Comparison of ENCODE assay signal across 8 cellular contexts in the genomic region with DNA sequence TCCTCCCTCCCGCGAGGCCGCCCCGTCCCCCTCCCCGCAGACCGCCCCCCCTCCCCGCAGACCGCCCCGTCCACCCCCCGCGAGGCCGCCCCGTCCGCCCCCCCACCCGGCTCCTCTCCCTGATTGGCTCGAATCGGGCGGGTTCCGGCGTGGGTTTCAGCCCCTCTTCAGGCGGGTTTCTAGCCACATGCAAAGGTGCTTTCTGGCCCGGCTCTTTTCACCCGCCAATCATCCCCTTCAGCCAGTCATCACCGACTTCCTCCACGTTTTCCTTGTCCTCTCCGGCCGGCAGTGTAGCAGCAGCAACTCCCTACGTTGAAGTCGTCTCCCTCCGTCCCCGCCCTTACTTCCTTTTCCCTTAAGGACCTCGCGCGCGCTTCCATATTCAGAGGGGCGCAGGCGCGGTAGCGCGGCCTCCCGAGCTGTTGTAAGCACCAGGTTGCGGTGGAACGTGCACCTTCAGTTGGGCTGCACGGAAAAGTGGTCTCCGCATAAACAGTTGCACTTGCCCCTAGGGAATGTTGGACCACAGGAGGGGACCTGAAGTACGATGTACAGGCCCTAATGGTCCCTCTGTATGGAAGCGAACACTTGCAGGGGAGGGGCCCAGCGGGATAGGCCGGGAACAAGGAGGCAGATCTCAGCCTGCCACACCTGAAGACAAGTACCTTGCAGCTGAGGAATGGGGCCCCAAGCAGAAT. TPM values are rescaled to one million over a fixed set of nuclear protein-coding genes. Genes with fewer than 3 reads are reported as not detected.
DNase-seq lines count a peak whose midpoint lies in the region; TF ChIP-seq lines count a peak whose summit lies in the region.

No MANE protein-coding gene starts in this region.

- H3K4me3 Mint-ChIP-seq in H9 (peak overlapping the region; percentile 89 to 93), nephron progenitor cell (peak overlapping the region; percentile 92)
- peak overlapping the region; percentile 95 for H3K4me3 Mint-ChIP-seq in stimulated activated naive CD8-positive, alpha-beta T cell treated with anti-CD3 and anti-CD28 coated beads, Interleukin-15, Interleukin-2, amounts not matched to agents 100 ng/mL and 50 ng/mL, for 24 hours

- peaks cover 4% of the 10 kb centered on the region; the same call in 1 of the 2 replicates for H3K4me1 ChIP-seq in ES-I3 (ENCODE audit: insufficient read depth, low read length)
- H3K4me1 ChIP-seq in H9 (ENCODE audit: insufficient read depth, low read length), result no peaks in the 10 kb centered on the region

- H2AK5ac ChIP-seq in H9 (ENCODE audit: insufficient read length, low read length), result no peak overlapping the region

- 0 out of 2 replicates have a peak, but pooled peaks cover 3% of the 10 kb centered on the region for H3K36me3 ChIP-seq in ES-I3 (ENCODE audit: insufficient read depth, low read length)

- H4K91ac ChIP-seq in H9 (ENCODE audit: insufficient read length, low read depth, low read length), result no peak overlapping the region

- peaks cover 5 to 11% (median 6%) of the 10 kb centered on the region in 3 experiments for H3K36me3 Mint-ChIP-seq in H9 (ENCODE audit: insufficient read depth in 1 of 3, low read depth in 3 of 3)
- H3K36me3 Mint-ChIP-seq in nephron progenitor cell (ENCODE audit: low read depth), result peaks cover 9% of the 10 kb centered on the region
- peaks cover 8% of the 10 kb centered on the region for H3K36me3 Mint-ChIP-seq in stimulated activated naive CD8-positive, alpha-beta T cell treated with anti-CD3 and anti-CD28 coated beads, Interleukin-15, Interleukin-2, amounts not matched to agents 100 ng/mL and 50 ng/mL, for 24 hours (ENCODE audit: low read depth)

- no peaks in the 10 kb centered on the region for H4K20me1 ChIP-seq in H9 (ENCODE audit: control insufficient read depth, insufficient read depth, insufficient read length)

- no peak overlapping the region for H2BK5ac ChIP-seq in H9 (ENCODE audit: insufficient read length, low read length)

- H2BK15ac ChIP-seq in H9 (ENCODE audit: low read depth, low read length), result no peak overlapping the region

- H3K18ac ChIP-seq in H9 (ENCODE audit: insufficient read length, low read depth, low read length), result peak overlapping the region; percentile 72

- H3K9ac ChIP-seq in ES-I3 (ENCODE audit: low read depth, low read length) (peak overlapping the region; percentile 69), H9 (ENCODE audit: extremely low read depth, insufficient read length, low read length) (peak overlapping the region; percentile 71)

- H3K56ac ChIP-seq in H9 (ENCODE audit: insufficient read length, low read depth, low read length), result no peak overlapping the region

- no peaks in the 10 kb centered on the region for H3K27me3 ChIP-seq in H9 (ENCODE audit: insufficient read depth, low read length)

- peak overlapping the region; percentile 83 for H3K14ac ChIP-seq in H9 (ENCODE audit: insufficient read depth, low read length)

- H3K23ac ChIP-seq in H9 (ENCODE audit: insufficient read length, low read depth, low read length), result no peak overlapping the region

- H2AFZ ChIP-seq in H9 (ENCODE audit: low read length), result no peak overlapping the region

- H4K5ac ChIP-seq in H9 (ENCODE audit: insufficient read length, low read depth, low read length), result no peak overlapping the region

- H3K9me3 ChIP-seq in ES-I3 (ENCODE audit: control insufficient read depth, insufficient read depth, low read length), result peaks cover 5% of the 10 kb centered on the region; the same call in 1 of the 2 replicates
- H3K9me3 ChIP-seq in H9 (ENCODE audit: control insufficient read depth, low read depth, low read length), result no peaks in the 10 kb centered on the region

- DNase-seq in H9 (peak; percentile 99), M059J (ENCODE audit: low read depth) (peak; percentile 99), fibroblast of the conjunctiva (ENCODE audit: low read depth) (peak; percentile 97), nephron progenitor cell (peak; percentile 86)
- DNase-seq in activated effector memory CD4-positive, alpha-beta T cell treated with anti-CD3 and anti-CD28 coated beads, Interleukin-2, amount 50 U/mL, for 16 hours, result peak; percentile 95

- H3K23me2 ChIP-seq in H9 (ENCODE audit: insufficient read length, low read depth, low read length, poor library complexity, severe bottlenecking), result peaks cover 13% of the 10 kb centered on the region

- H3K27me3 Mint-ChIP-seq in H9 (ENCODE audit: low read depth) (peaks cover 2% of the 10 kb centered on the region; the same call in 1 of the 2 replicates), nephron progenitor cell (ENCODE audit: low read depth, poor library complexity) (no peaks in the 10 kb centered on the region)
- no peaks in the 10 kb centered on the region for H3K27me3 Mint-ChIP-seq in stimulated activated naive CD8-positive, alpha-beta T cell treated with anti-CD3 and anti-CD28 coated beads, Interleukin-15, Interleukin-2, amounts not matched to agents 100 ng/mL and 50 ng/mL, for 24 hours

- H3K27ac ChIP-seq in H9 (ENCODE audit: insufficient read length, low read depth, low read length), result peak overlapping the region; percentile 58

- H3K79me2 ChIP-seq in H9 (ENCODE audit: insufficient read depth, low read length), result no peaks in the 10 kb centered on the region

- H2BK20ac ChIP-seq in H9 (ENCODE audit: low read depth, low read length, poor library complexity, severe bottlenecking), result no peak overlapping the region

- TF ChIP-seq POLR2A in Raji (IDR thresholded peaks at IDR 0.05; ENCODE audit: insufficient read depth, low read depth, low read length), result peak; percentile 96

- WGBS in H9 (ENCODE audit: extremely low coverage, insufficient read length, low lambda C conversion rate), result no CpG with 5 or more reads among the region's 49 CpGs

- H3K4me2 ChIP-seq in H9 (ENCODE audit: insufficient read depth, insufficient read length, low read length), result peak overlapping the region; percentile 47

- H2BK12ac ChIP-seq in H9 (ENCODE audit: insufficient read length, low read depth, low read length), result no peak overlapping the region

- H3K4me1 Mint-ChIP-seq in H9 (peaks cover 21 to 30% of the 10 kb centered on the region in 2 experiments), nephron progenitor cell (peaks cover 44% of the 10 kb centered on the region)
- H3K4me1 Mint-ChIP-seq in stimulated activated naive CD8-positive, alpha-beta T cell treated with anti-CD3 and anti-CD28 coated beads, Interleukin-15, Interleukin-2, amounts not matched to agents 100 ng/mL and 50 ng/mL, for 24 hours (ENCODE audit: low read depth), result peaks cover 27% of the 10 kb centered on the region

- H3K4ac ChIP-seq in H9 (ENCODE audit: low read depth, low read length), result no peak overlapping the region

- no peaks in the 10 kb centered on the region for H3K79me1 ChIP-seq in H9 (ENCODE audit: insufficient read depth, low read depth, low read length, poor library complexity, severe bottlenecking)

- TF ChIP-seq CTCF in H9 (conservative IDR thresholded peaks at IDR 0.05) (no peak), nephron progenitor cell (IDR thresholded peaks at IDR 0.05) (no peak)

- no peak overlapping the region for H3T11ph ChIP-seq in H9 (ENCODE audit: low read length)

- no peak overlapping the region for H2BK120ac ChIP-seq in H9 (ENCODE audit: low read depth, low read length, poor library complexity, severe bottlenecking)

- H3K27ac Mint-ChIP-seq in H9 (peak overlapping the region; percentile 97 to 99 (median 98)), nephron progenitor cell (peak overlapping the region; percentile 96)
- H3K27ac Mint-ChIP-seq in stimulated activated naive CD8-positive, alpha-beta T cell treated with anti-CD3 and anti-CD28 coated beads, Interleukin-15, Interleukin-2, amounts not matched to agents 100 ng/mL and 50 ng/mL, for 24 hours, result peak overlapping the region; percentile 97

- H3K9me3 Mint-ChIP-seq in H9 (peaks cover 13 to 15% of the 10 kb centered on the region in 2 experiments), nephron progenitor cell (peaks cover 13% of the 10 kb centered on the region)
- peaks cover 7% of the 10 kb centered on the region for H3K9me3 Mint-ChIP-seq in stimulated activated naive CD8-positive, alpha-beta T cell treated with anti-CD3 and anti-CD28 coated beads, Interleukin-15, Interleukin-2, amounts not matched to agents 100 ng/mL and 50 ng/mL, for 24 hours

- H4K8ac ChIP-seq in H9 (replicated peaks; ENCODE audit: insufficient read length, low read depth, low read length), result no peak overlapping the region

RNA-seq across cellular contexts. Expression of a gene that starts 44.6 kb away (rescaled TPM):
- total RNA-seq in H9 (2021), result 0.11 and 0.15 TPM in 2 replicates
- not detected in 2 replicates for total RNA-seq in M059J (2014; rRNA removed; shearing (Covaris generic))

RNA-seq across cellular contexts. Expression of a gene that starts 49.4 kb away (rescaled TPM):
- total RNA-seq in H9 (2021), result 203 and 209 TPM in 2 replicates
- 21.5 and 47.2 TPM in 2 replicates for total RNA-seq in M059J (2014; rRNA removed; shearing (Covaris generic))

Comparison
In these comparisons a context has a peak if more than half of its experiments do, and no peak if none do; other contexts are left out.
1. Peak in every context shown above with its lines: DNase-seq and H3K27ac ChIP-seq.